ENCODE assay signal across 9 cellular contexts in genomic region chr11:133945087-133945974, GRCh38. TPM values are rescaled to one million over a fixed set of nuclear protein-coding genes. Genes with fewer than 3 reads are reported as not detected.
DNase-seq lines count a peak whose midpoint lies in the region; ATAC-seq and TF ChIP-seq lines count a peak whose summit lies in the region.
"Had no signal": no experiment of that assay in that cellular context is flagged by ENCODE, and none has a peak within 500 bp of the region (broad histone marks: within the 10 kb centered on the region; RNA-seq: fewer than 3 reads in every experiment).

No MANE protein-coding gene starts in this region.

- peak; percentile 84 for DNase-seq in Jurkat, Clone E6-1 (ENCODE audit: low read depth, low spot score)
- DNase-seq in activated CD8-positive, alpha-beta memory T cell treated with anti-CD3 and anti-CD28 coated beads, Interleukin-2, amount 50 U/mL, for 1 hour (ENCODE audit: extremely low read depth), result peak; percentile 93
- DNase-seq in fibroblast of pulmonary artery (ENCODE audit: low read depth) (peak; percentile 37), NCI-H2081 (lab: John Stamatoyannopoulos, UW) (no peak), H7 (no peak), NCI-H1930 (lab: John Stamatoyannopoulos, UW) (no peak)
- peak; percentile 60 to 74 for DNase-seq in stimulated activated CD4-positive, alpha-beta T cell treated with anti-CD3 and anti-CD28 coated beads, Interleukin-4, amount 100 ng/mL, for 48 hours (ENCODE audit: low read depth in 2 of 2)

- H3K27me3 ChIP-seq in H7 (ENCODE audit: control insufficient read depth, insufficient read depth, low read length), result no peaks in the 10 kb centered on the region; the same call in 1 of the 2 replicates
- H3K27me3 ChIP-seq: cardiac muscle cell had no signal

- no peak for TF ChIP-seq CTCF in fibroblast of pulmonary artery (IDR thresholded peaks at IDR 0.05; ENCODE audit: low read length, missing control alignments)

- H3K36me3 ChIP-seq in H7 (replicated peaks; ENCODE audit: control insufficient read depth, insufficient read depth, low read length), result peaks cover 3% of the 10 kb centered on the region
- H3K36me3 ChIP-seq: cardiac muscle cell had no signal

- no peak for ATAC-seq in HG03521 (IDR thresholded peaks at IDR 0.05; ENCODE audit: unreplicated experiment)

- peak overlapping the region; percentile 38 for H3K4me3 ChIP-seq in Jurkat, Clone E6-1 (ENCODE audit: low read length)
- H3K4me3 ChIP-seq in fibroblast of pulmonary artery (replicated peaks; ENCODE audit: low read depth, low read length) (no peak overlapping the region), H7 (ENCODE audit: insufficient read depth, low read depth, low read length) (no peak overlapping the region)
- H3K4me3 ChIP-seq: cardiac muscle cell had no signal

RNA-seq across cellular contexts. Expression of gene IGSF9B, which starts 11.4 kb away (rescaled TPM):
- 14.1 TPM for polyA plus RNA-seq in Jurkat, Clone E6-1 (2012; ENCODE audit: insufficient read depth, insufficient read length)
- total RNA-seq in H7 (2014; rRNA removed; shearing (Covaris generic)), result 6.1 and 12.4 TPM in 2 replicates

Comparison
In these comparisons a context has a peak if more than half of its experiments do, and no peak if none do; other contexts are left out.
1. DNase-seq: peak in Jurkat, Clone E6-1 (single experiment), activated CD8-positive, alpha-beta memory T cell treated with anti-CD3 and anti-CD28 coated beads, Interleukin-2, amount 50 U/mL, for 1 hour (single experiment), fibroblast of pulmonary artery (single experiment) and stimulated activated CD4-positive, alpha-beta T cell treated with anti-CD3 and anti-CD28 coated beads, Interleukin-4, amount 100 ng/mL, for 48 hours (2 of 2); none in NCI-H2081 (0 of 2), H7 (single experiment) and NCI-H1930 (0 of 2).